Comparison of ENCODE assay signal across 1 cellular context in the genomic region with DNA sequence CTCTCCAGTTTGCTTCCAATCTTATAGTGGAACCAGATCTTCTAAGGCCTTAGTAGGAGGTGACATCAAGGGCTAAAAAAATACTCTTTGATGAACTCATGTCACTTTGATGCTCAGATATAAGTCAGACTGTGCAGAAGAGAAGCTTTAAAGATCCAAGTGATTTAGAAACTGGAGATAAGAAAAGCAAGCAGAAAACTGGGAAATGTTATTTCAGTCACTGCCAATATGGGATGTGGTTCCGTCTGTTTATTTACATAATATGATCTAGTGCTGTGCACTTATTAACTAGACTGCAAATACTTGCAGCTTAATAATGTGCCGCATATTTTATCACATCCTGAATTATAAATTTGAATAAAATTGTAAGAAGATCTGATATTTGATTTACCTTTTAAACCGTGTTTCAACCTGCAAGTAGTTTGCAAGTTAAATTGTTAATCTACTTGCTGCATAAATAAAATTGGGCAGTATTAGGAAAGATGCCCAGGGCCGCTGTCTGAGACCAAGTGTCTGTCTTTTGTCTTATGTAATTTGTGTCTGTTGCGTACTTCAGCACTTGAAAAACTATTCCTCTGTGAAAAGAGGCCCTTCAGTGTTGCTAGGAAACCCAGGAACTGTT.
TF ChIP-seq lines count a peak whose summit lies in the region.

No MANE protein-coding gene starts in this region.

TF ChIP-seq in HepG2, 621 proteins besides CTCF, POLR2A, EP300 and RAD21 (continued from another document and continues in another):
- TF ChIP-seq, protein P1, sequence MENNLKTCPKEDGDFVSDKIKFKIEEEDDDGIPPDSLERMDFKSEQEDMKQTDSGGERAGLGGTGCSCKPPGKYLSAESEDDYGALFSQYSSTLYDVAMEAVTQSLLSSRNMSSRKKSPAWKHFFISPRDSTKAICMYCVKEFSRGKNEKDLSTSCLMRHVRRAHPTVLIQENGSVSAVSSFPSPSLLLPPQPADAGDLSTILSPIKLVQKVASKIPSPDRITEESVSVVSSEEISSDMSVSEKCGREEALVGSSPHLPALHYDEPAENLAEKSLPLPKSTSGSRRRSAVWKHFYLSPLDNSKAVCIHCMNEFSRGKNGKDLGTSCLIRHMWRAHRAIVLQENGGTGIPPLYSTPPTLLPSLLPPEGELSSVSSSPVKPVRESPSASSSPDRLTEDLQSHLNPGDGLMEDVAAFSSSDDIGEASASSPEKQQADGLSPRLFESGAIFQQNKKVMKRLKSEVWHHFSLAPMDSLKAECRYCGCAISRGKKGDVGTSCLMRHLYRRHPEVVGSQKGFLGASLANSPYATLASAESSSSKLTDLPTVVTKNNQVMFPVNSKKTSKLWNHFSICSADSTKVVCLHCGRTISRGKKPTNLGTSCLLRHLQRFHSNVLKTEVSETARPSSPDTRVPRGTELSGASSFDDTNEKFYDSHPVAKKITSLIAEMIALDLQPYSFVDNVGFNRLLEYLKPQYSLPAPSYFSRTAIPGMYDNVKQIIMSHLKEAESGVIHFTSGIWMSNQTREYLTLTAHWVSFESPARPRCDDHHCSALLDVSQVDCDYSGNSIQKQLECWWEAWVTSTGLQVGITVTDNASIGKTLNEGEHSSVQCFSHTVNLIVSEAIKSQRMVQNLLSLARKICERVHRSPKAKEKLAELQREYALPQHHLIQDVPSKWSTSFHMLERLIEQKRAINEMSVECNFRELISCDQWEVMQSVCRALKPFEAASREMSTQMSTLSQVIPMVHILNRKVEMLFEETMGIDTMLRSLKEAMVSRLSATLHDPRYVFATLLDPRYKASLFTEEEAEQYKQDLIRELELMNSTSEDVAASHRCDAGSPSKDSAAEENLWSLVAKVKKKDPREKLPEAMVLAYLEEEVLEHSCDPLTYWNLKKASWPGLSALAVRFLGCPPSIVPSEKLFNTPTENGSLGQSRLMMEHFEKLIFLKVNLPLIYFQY (CRISPR knock-in tag; IDR thresholded peaks at IDR 0.05; ENCODE audit: borderline replicate concordance) = 0 out of 2 replicates have a peak, but pooled peaks have one; percentile 25
- TF ChIP-seq STAT5B (CRISPR knock-in tag; IDR thresholded peaks at IDR 0.05) = peak; percentile 22; the same call in 1 of the 2 replicates
- 0 out of 2 replicates have a peak, but pooled peaks have one; percentile 29 for TF ChIP-seq KAT7 (CRISPR knock-in tag; IDR thresholded peaks at IDR 0.05; ENCODE audit: borderline replicate concordance)
- no peak for TF ChIP-seq ETV6 (CRISPR knock-in tag; conservative IDR thresholded peaks at IDR 0.05)
- TF ChIP-seq, protein P2, sequence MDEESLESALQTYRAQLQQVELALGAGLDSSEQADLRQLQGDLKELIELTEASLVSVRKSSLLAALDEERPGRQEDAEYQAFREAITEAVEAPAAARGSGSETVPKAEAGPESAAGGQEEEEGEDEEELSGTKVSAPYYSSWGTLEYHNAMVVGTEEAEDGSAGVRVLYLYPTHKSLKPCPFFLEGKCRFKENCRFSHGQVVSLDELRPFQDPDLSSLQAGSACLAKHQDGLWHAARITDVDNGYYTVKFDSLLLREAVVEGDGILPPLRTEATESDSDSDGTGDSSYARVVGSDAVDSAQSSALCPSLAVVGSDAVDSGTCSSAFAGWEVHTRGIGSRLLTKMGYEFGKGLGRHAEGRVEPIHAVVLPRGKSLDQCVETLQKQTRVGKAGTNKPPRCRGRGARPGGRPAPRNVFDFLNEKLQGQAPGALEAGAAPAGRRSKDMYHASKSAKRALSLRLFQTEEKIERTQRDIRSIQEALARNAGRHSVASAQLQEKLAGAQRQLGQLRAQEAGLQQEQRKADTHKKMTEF (CRISPR knock-in tag; IDR thresholded peaks at IDR 0.05) = peak; percentile 90
- TF ChIP-seq FOSL1 (CRISPR knock-in tag; IDR thresholded peaks at IDR 0.05; ENCODE audit: borderline replicate concordance) = peak; percentile 46; the same call in 1 of the 2 replicates
- peak; percentile 94 for TF ChIP-seq MED1 (CRISPR knock-in tag; IDR thresholded peaks at IDR 0.05)
- TF ChIP-seq, protein P3, sequence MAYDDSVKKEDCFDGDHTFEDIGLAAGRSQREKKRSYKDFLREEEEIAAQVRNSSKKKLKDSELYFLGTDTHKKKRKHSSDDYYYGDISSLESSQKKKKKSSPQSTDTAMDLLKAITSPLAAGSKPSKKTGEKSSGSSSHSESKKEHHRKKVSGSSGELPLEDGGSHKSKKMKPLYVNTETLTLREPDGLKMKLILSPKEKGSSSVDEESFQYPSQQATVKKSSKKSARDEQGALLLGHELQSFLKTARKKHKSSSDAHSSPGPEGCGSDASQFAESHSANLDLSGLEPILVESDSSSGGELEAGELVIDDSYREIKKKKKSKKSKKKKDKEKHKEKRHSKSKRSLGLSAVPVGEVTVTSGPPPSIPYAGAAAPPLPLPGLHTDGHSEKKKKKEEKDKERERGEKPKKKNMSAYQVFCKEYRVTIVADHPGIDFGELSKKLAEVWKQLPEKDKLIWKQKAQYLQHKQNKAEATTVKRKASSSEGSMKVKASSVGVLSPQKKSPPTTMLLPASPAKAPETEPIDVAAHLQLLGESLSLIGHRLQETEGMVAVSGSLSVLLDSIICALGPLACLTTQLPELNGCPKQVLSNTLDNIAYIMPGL (CRISPR knock-in tag; IDR thresholded peaks at IDR 0.05; ENCODE audit: borderline replicate concordance in 1 of 2, low read depth in 1 of 2) = 0 out of 4 replicates have a peak, but pooled peaks of 1 of the 2 experiments have one; percentile 22
- peak; percentile 15; the same call in 1 of the 2 replicates for TF ChIP-seq ZNF800 (CRISPR knock-in tag; IDR thresholded peaks at IDR 0.05)
- TF ChIP-seq RELA (CRISPR knock-in tag; IDR thresholded peaks at IDR 0.05) = no peak
- TF ChIP-seq HNRNPL (IDR thresholded peaks at IDR 0.05; ENCODE audit: low read depth, low read length) = no peak
- TF ChIP-seq RCOR2 (CRISPR knock-in tag; IDR thresholded peaks at IDR 0.05) = peak; percentile 80
- TF ChIP-seq, protein P4, sequence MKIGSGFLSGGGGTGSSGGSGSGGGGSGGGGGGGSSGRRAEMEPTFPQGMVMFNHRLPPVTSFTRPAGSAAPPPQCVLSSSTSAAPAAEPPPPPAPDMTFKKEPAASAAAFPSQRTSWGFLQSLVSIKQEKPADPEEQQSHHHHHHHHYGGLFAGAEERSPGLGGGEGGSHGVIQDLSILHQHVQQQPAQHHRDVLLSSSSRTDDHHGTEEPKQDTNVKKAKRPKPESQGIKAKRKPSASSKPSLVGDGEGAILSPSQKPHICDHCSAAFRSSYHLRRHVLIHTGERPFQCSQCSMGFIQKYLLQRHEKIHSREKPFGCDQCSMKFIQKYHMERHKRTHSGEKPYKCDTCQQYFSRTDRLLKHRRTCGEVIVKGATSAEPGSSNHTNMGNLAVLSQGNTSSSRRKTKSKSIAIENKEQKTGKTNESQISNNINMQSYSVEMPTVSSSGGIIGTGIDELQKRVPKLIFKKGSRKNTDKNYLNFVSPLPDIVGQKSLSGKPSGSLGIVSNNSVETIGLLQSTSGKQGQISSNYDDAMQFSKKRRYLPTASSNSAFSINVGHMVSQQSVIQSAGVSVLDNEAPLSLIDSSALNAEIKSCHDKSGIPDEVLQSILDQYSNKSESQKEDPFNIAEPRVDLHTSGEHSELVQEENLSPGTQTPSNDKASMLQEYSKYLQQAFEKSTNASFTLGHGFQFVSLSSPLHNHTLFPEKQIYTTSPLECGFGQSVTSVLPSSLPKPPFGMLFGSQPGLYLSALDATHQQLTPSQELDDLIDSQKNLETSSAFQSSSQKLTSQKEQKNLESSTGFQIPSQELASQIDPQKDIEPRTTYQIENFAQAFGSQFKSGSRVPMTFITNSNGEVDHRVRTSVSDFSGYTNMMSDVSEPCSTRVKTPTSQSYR (CRISPR knock-in tag; IDR thresholded peaks at IDR 0.05; ENCODE audit: borderline replicate concordance) = peak; percentile 17; the same call in 1 of the 2 replicates
- TF ChIP-seq ZNF704 (CRISPR knock-in tag; IDR thresholded peaks at IDR 0.05; ENCODE audit: borderline replicate concordance) = no peak
- TF ChIP-seq THAP7 (CRISPR knock-in tag; IDR thresholded peaks at IDR 0.05) = no peak
- TF ChIP-seq NFYC (CRISPR knock-in tag; IDR thresholded peaks at IDR 0.05) = no peak
- TF ChIP-seq NCOR1 (IDR thresholded peaks at IDR 0.05; ENCODE audit: borderline replicate concordance, low read length) = peak; percentile 88; the same call in 1 of the 2 replicates
- TF ChIP-seq ZBTB21 (CRISPR knock-in tag; IDR thresholded peaks at IDR 0.05) = no peak
- 0 out of 2 replicates have a peak, but pooled peaks have one; percentile 72 for TF ChIP-seq SMYD3 (CRISPR knock-in tag; IDR thresholded peaks at IDR 0.05)
- TF ChIP-seq KAT8 (CRISPR knock-in tag; IDR thresholded peaks at IDR 0.05) = 0 out of 2 replicates have a peak, but pooled peaks have one; percentile 35
- TF ChIP-seq SAP130 (CRISPR knock-in tag; IDR thresholded peaks at IDR 0.05; ENCODE audit: low read depth) = peak; percentile 89
- TF ChIP-seq SIX1 (CRISPR knock-in tag; IDR thresholded peaks at IDR 0.05; ENCODE audit: borderline replicate concordance) = peak; percentile 90
- 0 out of 2 replicates have a peak, but pooled peaks have one; percentile 26 for TF ChIP-seq POGZ (CRISPR knock-in tag; IDR thresholded peaks at IDR 0.05)
- TF ChIP-seq TBX3 (IDR thresholded peaks at IDR 0.05; ENCODE audit: borderline replicate concordance) = peak; percentile 93
- TF ChIP-seq, protein P5, sequence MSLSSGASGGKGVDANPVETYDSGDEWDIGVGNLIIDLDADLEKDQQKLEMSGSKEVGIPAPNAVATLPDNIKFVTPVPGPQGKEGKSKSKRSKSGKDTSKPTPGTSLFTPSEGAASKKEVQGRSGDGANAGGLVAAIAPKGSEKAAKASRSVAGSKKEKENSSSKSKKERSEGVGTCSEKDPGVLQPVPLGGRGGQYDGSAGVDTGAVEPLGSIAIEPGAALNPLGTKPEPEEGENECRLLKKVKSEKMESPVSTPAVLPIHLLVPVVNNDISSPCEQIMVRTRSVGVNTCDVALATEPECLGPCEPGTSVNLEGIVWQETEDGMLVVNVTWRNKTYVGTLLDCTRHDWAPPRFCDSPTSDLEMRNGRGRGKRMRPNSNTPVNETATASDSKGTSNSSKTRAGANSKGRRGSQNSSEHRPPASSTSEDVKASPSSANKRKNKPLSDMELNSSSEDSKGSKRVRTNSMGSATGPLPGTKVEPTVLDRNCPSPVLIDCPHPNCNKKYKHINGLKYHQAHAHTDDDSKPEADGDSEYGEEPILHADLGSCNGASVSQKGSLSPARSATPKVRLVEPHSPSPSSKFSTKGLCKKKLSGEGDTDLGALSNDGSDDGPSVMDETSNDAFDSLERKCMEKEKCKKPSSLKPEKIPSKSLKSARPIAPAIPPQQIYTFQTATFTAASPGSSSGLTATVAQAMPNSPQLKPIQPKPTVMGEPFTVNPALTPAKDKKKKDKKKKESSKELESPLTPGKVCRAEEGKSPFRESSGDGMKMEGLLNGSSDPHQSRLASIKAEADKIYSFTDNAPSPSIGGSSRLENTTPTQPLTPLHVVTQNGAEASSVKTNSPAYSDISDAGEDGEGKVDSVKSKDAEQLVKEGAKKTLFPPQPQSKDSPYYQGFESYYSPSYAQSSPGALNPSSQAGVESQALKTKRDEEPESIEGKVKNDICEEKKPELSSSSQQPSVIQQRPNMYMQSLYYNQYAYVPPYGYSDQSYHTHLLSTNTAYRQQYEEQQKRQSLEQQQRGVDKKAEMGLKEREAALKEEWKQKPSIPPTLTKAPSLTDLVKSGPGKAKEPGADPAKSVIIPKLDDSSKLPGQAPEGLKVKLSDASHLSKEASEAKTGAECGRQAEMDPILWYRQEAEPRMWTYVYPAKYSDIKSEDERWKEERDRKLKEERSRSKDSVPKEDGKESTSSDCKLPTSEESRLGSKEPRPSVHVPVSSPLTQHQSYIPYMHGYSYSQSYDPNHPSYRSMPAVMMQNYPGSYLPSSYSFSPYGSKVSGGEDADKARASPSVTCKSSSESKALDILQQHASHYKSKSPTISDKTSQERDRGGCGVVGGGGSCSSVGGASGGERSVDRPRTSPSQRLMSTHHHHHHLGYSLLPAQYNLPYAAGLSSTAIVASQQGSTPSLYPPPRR (CRISPR knock-in tag; IDR thresholded peaks at IDR 0.05; ENCODE audit: borderline replicate concordance) = peak; percentile 98
- TF ChIP-seq ZSCAN9 (CRISPR knock-in tag; IDR thresholded peaks at IDR 0.05; ENCODE audit: borderline replicate concordance) = peak; percentile 85; the same call in 1 of the 2 replicates
- TF ChIP-seq, protein P6, sequence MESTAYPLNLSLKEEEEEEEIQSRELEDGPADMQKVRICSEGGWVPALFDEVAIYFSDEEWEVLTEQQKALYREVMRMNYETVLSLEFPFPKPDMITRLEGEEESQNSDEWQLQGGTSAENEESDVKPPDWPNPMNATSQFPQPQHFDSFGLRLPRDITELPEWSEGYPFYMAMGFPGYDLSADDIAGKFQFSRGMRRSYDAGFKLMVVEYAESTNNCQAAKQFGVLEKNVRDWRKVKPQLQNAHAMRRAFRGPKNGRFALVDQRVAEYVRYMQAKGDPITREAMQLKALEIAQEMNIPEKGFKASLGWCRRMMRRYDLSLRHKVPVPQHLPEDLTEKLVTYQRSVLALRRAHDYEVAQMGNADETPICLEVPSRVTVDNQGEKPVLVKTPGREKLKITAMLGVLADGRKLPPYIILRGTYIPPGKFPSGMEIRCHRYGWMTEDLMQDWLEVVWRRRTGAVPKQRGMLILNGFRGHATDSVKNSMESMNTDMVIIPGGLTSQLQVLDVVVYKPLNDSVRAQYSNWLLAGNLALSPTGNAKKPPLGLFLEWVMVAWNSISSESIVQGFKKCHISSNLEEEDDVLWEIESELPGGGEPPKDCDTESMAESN (CRISPR knock-in tag; conservative IDR thresholded peaks at IDR 0.05) = peak; percentile 54; the same call in 1 of the 2 replicates
- TF ChIP-seq CHCHD3 (CRISPR knock-in tag; IDR thresholded peaks at IDR 0.05) = no peak
- no peak; the same call in 1 of the 2 replicates for TF ChIP-seq ZNF12 (CRISPR knock-in tag; IDR thresholded peaks at IDR 0.05)
- no peak for TF ChIP-seq XBP1 (CRISPR knock-in tag; IDR thresholded peaks at IDR 0.05)
